Comparison of ENCODE assay signal across 8 cellular contexts in genomic region chr11:447923-448731, GRCh38. TPM values are rescaled to one million over a fixed set of nuclear protein-coding genes. Genes with fewer than 3 reads are reported as not detected.
DNase-seq lines count a peak whose midpoint lies in the region; ATAC-seq and TF ChIP-seq lines count a peak whose summit lies in the region.

No MANE protein-coding gene starts in this region.

- TF ChIP-seq CTCF in esophagus muscularis mucosa (IDR thresholded peaks at IDR 0.05) = peak; percentile 83 to 91 (median 85)

- H3K9me3 Mint-ChIP-seq in activated T-cell treated with anti-CD3 and anti-CD28 coated beads, Interleukin-2, amount 50 U/mL, for 4 hours = no peaks in the 10 kb centered on the region

- TF ChIP-seq POLR2A in esophagus muscularis mucosa (IDR thresholded peaks at IDR 0.05; ENCODE audit: low read depth) = peak; percentile 80

- intact Hi-C loops in esophagus muscularis mucosa (cut with DNase I) = loop anchor here (2.0 kb wide), 1 partner anchor 41 kb away; no protein-coding TSS in a partner anchor

- in situ Hi-C loops in KBM-7 (cut with MboI; ENCODE audit: low pct_unique_long_range_greater_than_20kb, low sequenced_read_pairs) = no loop called here

- peaks cover 17% of the 10 kb centered on the region for H3K4me1 Mint-ChIP-seq in activated T-cell treated with anti-CD3 and anti-CD28 coated beads, Interleukin-2, amount 50 U/mL, for 4 hours (ENCODE audit: low read depth)

- H3K4me3 Mint-ChIP-seq in activated T-cell treated with anti-CD3 and anti-CD28 coated beads, Interleukin-2, amount 50 U/mL, for 4 hours = peak overlapping the region; percentile 89

- H3K9me3 ChIP-seq in esophagus muscularis mucosa = no peaks in the 10 kb centered on the region

- peak; percentile 44 for ATAC-seq in GM21526 (IDR thresholded peaks at IDR 0.05; ENCODE audit: low FRiP score, unreplicated experiment)
- peak; percentile 65 to 67 for ATAC-seq in activated T-cell treated with anti-CD3 and anti-CD28 coated beads, Interleukin-2, amount 50 U/mL, for 4 hours

- no peaks in the 10 kb centered on the region for H3K36me3 Mint-ChIP-seq in activated T-cell treated with anti-CD3 and anti-CD28 coated beads, Interleukin-2, amount 50 U/mL, for 4 hours (ENCODE audit: insufficient read depth)

- 6% methylated on average over 15 of the region's 55 CpGs for WGBS in esophagus muscularis mucosa

- H3K27me3 Mint-ChIP-seq in activated T-cell treated with anti-CD3 and anti-CD28 coated beads, Interleukin-2, amount 50 U/mL, for 4 hours (ENCODE audit: low read depth) = peaks cover 2% of the 10 kb centered on the region

- DNase-seq in DMS 273 (lab: John Stamatoyannopoulos, UW; ENCODE audit: unreplicated experiment) (peak; percentile 94), KBM-7 (peak; percentile 88), OCI-M2 (lab: John Stamatoyannopoulos, UW; ENCODE audit: unreplicated experiment) (peak; percentile 75), esophagus muscularis mucosa (ENCODE audit: extremely low spot score) (peak; percentile 99), myocyte (ENCODE audit: low read depth) (peak; percentile 92)
- DNase-seq in activated T-cell treated with anti-CD3 and anti-CD28 coated beads, Interleukin-2, amount 50 U/mL, for 4 hours = peak; percentile 95
- peak; percentile 95 for DNase-seq in stimulated activated CD8-positive, alpha-beta memory T cell treated with anti-CD3 and anti-CD28 coated beads, Interleukin-7, amount 100 ng/mL, for 24 hours (ENCODE audit: low read depth)

- H3K27me3 ChIP-seq in esophagus muscularis mucosa = peaks cover 0 to 14% (median 3%) of the 10 kb centered on the region in 4 donors

- H3K4me3 ChIP-seq in esophagus muscularis mucosa = peak overlapping the region; percentile 63 to 72 (median 70)

- H3K36me3 ChIP-seq in esophagus muscularis mucosa = peaks cover 0 to 12% (median 10%) of the 10 kb centered on the region in 4 donors

- H3K27ac ChIP-seq in esophagus muscularis mucosa (replicated peaks in 1 of 4) = peak overlapping the region; percentile 86 to 97 (median 92)

- no peak for TF ChIP-seq EP300 in esophagus muscularis mucosa (IDR thresholded peaks at IDR 0.05)

- H3K4me1 ChIP-seq in esophagus muscularis mucosa = peaks cover 28 to 50% (median 42%) of the 10 kb centered on the region in 4 donors

RNA-seq across cellular contexts. Expression of gene PTDSS2, which starts 2.0 kb away (rescaled TPM):
- total RNA-seq in activated T-cell treated with anti-CD3 and anti-CD28 coated beads, Interleukin-2, amount 50 U/mL, for 4 hours = 10 to 100 TPM; 25.7 to 30.9 (median 29.1) TPM
- total RNA-seq in esophagus muscularis mucosa (10 to 100 TPM; 23.9 to 58.3 (median 30.2) TPM), myocyte (78.1 and 110 TPM in 2 replicates)
- polyA plus RNA-seq in myocyte (2012) = 46.3 TPM

RNA-seq across cellular contexts. Expression of gene ANO9, which starts 6.3 kb away (rescaled TPM):
- 10 to 100 TPM; 16.5 to 21.7 (median 20.4) TPM for total RNA-seq in activated T-cell treated with anti-CD3 and anti-CD28 coated beads, Interleukin-2, amount 50 U/mL, for 4 hours
- total RNA-seq in esophagus muscularis mucosa (under 1 TPM in 3 of 4 donors, not detected in 1; 0.11 to 0.42 (median 0.32) TPM), myocyte (0.42 and 0.94 TPM in 2 replicates)
- polyA plus RNA-seq in myocyte (2012) = not detected

RNA-seq across cellular contexts. Expression of gene SIGIRR, which starts 33.3 kb away (rescaled TPM):
- total RNA-seq in activated T-cell treated with anti-CD3 and anti-CD28 coated beads, Interleukin-2, amount 50 U/mL, for 4 hours = 10 to 100 TPM; 26.7 to 29.3 (median 29.2) TPM
- 10 to 100 TPM; 45.7 to 72.9 (median 50.5) TPM for total RNA-seq in esophagus muscularis mucosa
- 1.5 and 1.7 TPM in 2 replicates for total RNA-seq in myocyte
- 2.1 TPM for polyA plus RNA-seq in myocyte (2012)

RNA-seq across cellular contexts. Expression of gene PKP3, which starts 54.1 kb away (rescaled TPM):
- under 1 TPM; 0.11 to 0.40 (median 0.16) TPM for total RNA-seq in activated T-cell treated with anti-CD3 and anti-CD28 coated beads, Interleukin-2, amount 50 U/mL, for 4 hours
- total RNA-seq in esophagus muscularis mucosa = 1 to 10 TPM in 1 of 4 donors, under 1 TPM in 3; 0.17 to 1.1 (median 0.51) TPM
- total RNA-seq in myocyte = 1.4 and 8.9 TPM in 2 replicates
- polyA plus RNA-seq in myocyte (2012) = 1.2 TPM

RNA-seq across cellular contexts. Expression of gene RNH1, which starts 58.9 kb away (rescaled TPM):
- 100 to 1,000 TPM; 159 to 172 (median 160) TPM for total RNA-seq in activated T-cell treated with anti-CD3 and anti-CD28 coated beads, Interleukin-2, amount 50 U/mL, for 4 hours
- 100 to 1,000 TPM; 280 to 367 (median 334) TPM for total RNA-seq in esophagus muscularis mucosa
- total RNA-seq in myocyte = 419 and 464 TPM in 2 replicates
- polyA plus RNA-seq in myocyte (2012) = 267 TPM

Comparison
In these comparisons a context has a peak if more than half of its experiments do, and no peak if none do; other contexts are left out.
1. Peak in every context shown above with its lines: DNase-seq, ATAC-seq, H3K4me3 ChIP-seq and H3K27ac ChIP-seq.
2. RNA of gene SIGIRR, which starts 33.3 kb away (total RNA-seq): 45.7 to 72.9 TPM in esophagus muscularis mucosa and 26.7 to 29.3 TPM in activated T-cell treated with anti-CD3 and anti-CD28 coated beads, Interleukin-2, amount 50 U/mL, for 4 hours; 1.5 to 1.7 TPM in myocyte; every median in the first group is over 10 times any median in the second.